ENCODE assay signal across 8 cellular contexts in genomic region chr2:65320042-65320711, GRCh38.
A peak's percentile ranks its signal among the peaks of the same experiment; 100 is the strongest.
DNase-seq lines count a peak whose midpoint lies in the region; ATAC-seq and TF ChIP-seq lines count a peak whose summit lies in the region.

No MANE protein-coding gene starts in this region.

- WGBS in gastroesophageal sphincter (ENCODE audit: low coverage in 1 of 2), 2 donors: 51 to 76% methylated on average over 6 to 7 of the region's 9 CpGs
- WGBS in thymus: 95% methylated on average over 9 of the region's 9 CpGs

- TF ChIP-seq EP300 in gastroesophageal sphincter (IDR thresholded peaks at IDR 0.05): no peak

- H3K27me3 Mint-ChIP-seq in CD8-positive, alpha-beta memory T cell: no peaks in the 10 kb centered on the region
- H3K27me3 Mint-ChIP-seq in T-helper 17 cell: no peaks in the 10 kb centered on the region

- CTCF ChIA-PET in CD8-positive, alpha-beta memory T cell (lab: Charles Lee): no interaction called here

- TF ChIP-seq CTCF in gastroesophageal sphincter (IDR thresholded peaks at IDR 0.05): no peak

- H3K27ac Mint-ChIP-seq in CD8-positive, alpha-beta memory T cell: peak overlapping the region in 7 of 8 donors; percentile 21 to 90 (median 78)
- peak overlapping the region; percentile 87 for H3K27ac Mint-ChIP-seq in T-helper 17 cell

- H3K4me1 Mint-ChIP-seq in CD8-positive, alpha-beta memory T cell: peaks cover 12 to 16% (median 12%) of the 10 kb centered on the region in 3 donors
- peaks cover 15% of the 10 kb centered on the region for H3K4me1 Mint-ChIP-seq in T-helper 17 cell

- no peaks in the 10 kb centered on the region for H3K9me3 ChIP-seq in CD8-positive, alpha-beta memory T cell (ENCODE audit: low read length)
- H3K9me3 ChIP-seq in T-helper 17 cell (ENCODE audit: control insufficient read depth, low read length, poor library complexity, severe bottlenecking) (no peaks in the 10 kb centered on the region), gastroesophageal sphincter (no peaks in the 10 kb centered on the region), thymus (ENCODE audit: control insufficient read depth) (no peaks in the 10 kb centered on the region)

- no peak overlapping the region for H3K4me3 ChIP-seq in CD8-positive, alpha-beta memory T cell (ENCODE audit: low read length)
- no peak overlapping the region for H3K4me3 ChIP-seq in gastroesophageal sphincter
- no peak overlapping the region for H3K4me3 ChIP-seq in thymus (ENCODE audit: low read length)

- H3K27ac ChIP-seq in CD8-positive, alpha-beta memory T cell (ENCODE audit: low read depth, low read length): no peak overlapping the region
- H3K27ac ChIP-seq in gastroesophageal sphincter: peak overlapping the region in 1 of 4 donors; percentile 14
- peak overlapping the region; percentile 37 for H3K27ac ChIP-seq in thymus (ENCODE audit: low read depth)

- H3K27me3 ChIP-seq in CD8-positive, alpha-beta memory T cell (ENCODE audit: insufficient read depth, low read length, poor library complexity, severe bottlenecking): no peaks in the 10 kb centered on the region
- no peaks in the 10 kb centered on the region for H3K27me3 ChIP-seq in gastroesophageal sphincter
- H3K27me3 ChIP-seq in thymus (ENCODE audit: control insufficient read depth, insufficient read depth): no peaks in the 10 kb centered on the region

- POLR2A ChIA-PET in CD8-positive, alpha-beta memory T cell (lab: Charles Lee): interaction anchor here (0.6 kb wide), 1 partner anchor 82 kb away, joined by 3 read pairs; no protein-coding TSS in a partner anchor

- DNase-seq in CD8-positive, alpha-beta memory T cell: no peak
- DNase-seq in T-helper 17 cell (no peak), KG1 (lab: John Stamatoyannopoulos, UW) (no peak)

- no peak for TF ChIP-seq POLR2A in gastroesophageal sphincter (IDR thresholded peaks at IDR 0.05)

- H3K36me3 ChIP-seq in CD8-positive, alpha-beta memory T cell (ENCODE audit: insufficient read depth, low read length): no peaks in the 10 kb centered on the region
- H3K36me3 ChIP-seq in gastroesophageal sphincter: peaks cover 0 to 18% of the 10 kb centered on the region in 2 donors
- H3K36me3 ChIP-seq in thymus (ENCODE audit: control insufficient read depth, insufficient read depth): peaks cover 32% of the 10 kb centered on the region

- H3K9me3 Mint-ChIP-seq in CD8-positive, alpha-beta memory T cell: no peaks in the 10 kb centered on the region

- peak; percentile 77 for ATAC-seq in GM19023 (IDR thresholded peaks at IDR 0.05; ENCODE audit: unreplicated experiment)
- ATAC-seq in HG03066 (IDR thresholded peaks at IDR 0.05; ENCODE audit: low read depth, unreplicated experiment): peak; percentile 44
- ATAC-seq in T-helper 17 cell: peak; percentile 85
- ATAC-seq in gastroesophageal sphincter: peak; percentile 69
- no peak for ATAC-seq in GM21360 (IDR thresholded peaks at IDR 0.05; ENCODE audit: unreplicated experiment)

- no peaks in the 10 kb centered on the region for H3K36me3 Mint-ChIP-seq in CD8-positive, alpha-beta memory T cell
- H3K36me3 Mint-ChIP-seq in T-helper 17 cell (ENCODE audit: low read depth): no peaks in the 10 kb centered on the region

- no peaks in the 10 kb centered on the region for H3K4me1 ChIP-seq in CD8-positive, alpha-beta memory T cell (ENCODE audit: insufficient read depth, low read length)
- H3K4me1 ChIP-seq in gastroesophageal sphincter (peaks cover 0 to 8% (median 0%) of the 10 kb centered on the region in 3 donors), thymus (ENCODE audit: control insufficient read depth, insufficient read depth, low read length) (peaks cover 39% of the 10 kb centered on the region)

- peak overlapping the region in 5 of 7 donors; percentile 27 to 57 (median 50) for H3K4me3 Mint-ChIP-seq in CD8-positive, alpha-beta memory T cell
- H3K4me3 Mint-ChIP-seq in T-helper 17 cell: peak overlapping the region; percentile 7
